12 cellular contexts compared by ENCODE assay signal in the genomic region with DNA sequence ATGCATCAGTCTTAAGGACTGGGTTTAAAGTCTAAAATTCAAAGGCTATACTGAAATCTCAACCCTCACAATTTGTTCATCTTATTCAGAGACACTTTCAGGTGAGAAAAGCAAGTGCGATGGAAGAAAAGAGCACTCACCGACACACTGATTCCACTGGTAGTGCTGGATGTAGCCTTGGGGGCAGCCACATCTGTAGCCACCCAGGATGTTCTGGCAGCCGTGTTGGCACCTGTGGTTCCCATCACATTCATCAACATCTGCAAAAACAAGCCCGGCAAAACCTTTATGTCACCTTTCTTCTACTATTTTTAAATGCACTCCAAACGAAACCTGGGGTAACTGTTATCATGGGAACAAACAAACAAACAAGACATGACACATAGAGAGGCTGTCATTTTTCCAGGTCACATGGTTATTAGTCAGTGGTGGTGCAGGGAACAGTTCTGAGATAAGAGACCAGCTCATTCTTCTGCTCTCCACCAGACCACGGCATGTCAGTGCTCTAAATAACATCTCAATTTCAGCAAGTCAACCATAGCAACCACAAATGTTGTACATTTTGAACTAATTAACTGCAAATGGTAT.
DNase-seq lines count a peak whose midpoint lies in the region; ATAC-seq lines count a peak whose summit lies in the region.
"Had no signal": no experiment of that assay in that cellular context is flagged by ENCODE, and none has a peak within 500 bp of the region (broad histone marks: within the 10 kb centered on the region; RNA-seq: fewer than 3 reads in every experiment).

No MANE protein-coding gene starts in this region.

- DNase-seq in DMS53 treated with DMSO at 0.1 percent for 48 hours (lab: John Stamatoyannopoulos, UW; ENCODE audit: unreplicated experiment) (peak; percentile 7), NAMALWA (ENCODE audit: low spot score) (peak; percentile 17), dermis microvascular lymphatic vessel endothelial cell (ENCODE audit: low read depth in 2 of 2) (peak; percentile 4 to 19), kidney glomerular epithelial cell (lab: John Stamatoyannopoulos, UW) (peak; percentile 80), posterior cingulate gyrus (no peak), NCI-H82 treated with DMSO at 0.1 percent for 48 hours (lab: John Stamatoyannopoulos, UW; ENCODE audit: unreplicated experiment) (no peak)
- DNase-seq in stimulated activated CD4-positive, alpha-beta T cell treated with anti-CD3 and anti-CD28 coated beads, Interleukin-4, amount 100 ng/mL, for 24 hours, result no peak
- DNase-seq: caudate nucleus, NCI-H2171, T-helper 1 cell, uterus had no signal

- no peak for ATAC-seq in GM19452 (IDR thresholded peaks at IDR 0.05; ENCODE audit: unreplicated experiment)

- intact Hi-C loops in posterior cingulate gyrus (cut with DNase I), result no loop called here

Comparison
In these comparisons a context has a peak if more than half of its experiments do, and no peak if none do; other contexts are left out.
1. DNase-seq: peak in DMS53 treated with DMSO at 0.1 percent for 48 hours (single experiment), NAMALWA (single experiment), dermis microvascular lymphatic vessel endothelial cell (2 of 2) and kidney glomerular epithelial cell (single experiment); none in posterior cingulate gyrus (0 of 10), stimulated activated CD4-positive, alpha-beta T cell treated with anti-CD3 and anti-CD28 coated beads, Interleukin-4, amount 100 ng/mL, for 24 hours (single experiment) and NCI-H82 treated with DMSO at 0.1 percent for 48 hours (single experiment).